In the genomic region with DNA sequence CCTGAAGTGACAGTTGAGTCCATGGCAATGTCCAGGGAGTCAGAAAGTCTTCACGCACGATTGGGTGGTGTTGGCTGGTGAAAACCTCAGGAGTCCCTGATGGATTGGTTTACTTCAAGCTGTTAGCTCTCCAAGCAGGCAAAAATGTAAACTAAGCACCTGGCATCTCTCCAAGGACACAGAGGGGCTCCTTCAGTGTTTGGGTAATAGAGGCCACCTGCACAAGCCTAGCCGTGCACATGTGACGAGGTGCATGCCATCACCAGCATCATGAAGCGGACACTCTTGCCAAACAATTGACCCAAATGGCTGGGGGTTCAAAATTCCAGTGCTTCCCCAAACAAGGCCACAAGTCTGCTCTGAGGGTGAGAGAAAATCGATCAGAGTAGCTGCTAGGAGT, we compare ENCODE assay signal across 12 cellular contexts. TPM values are rescaled to one million over a fixed set of nuclear protein-coding genes. Genes with fewer than 3 reads are reported as not detected.
DNase-seq lines count a peak whose midpoint lies in the region; ATAC-seq, FAIRE-seq and TF ChIP-seq lines count a peak whose summit lies in the region.
"Had no signal": no experiment of that assay in that cellular context is flagged by ENCODE, and none has a peak within 500 bp of the region (broad histone marks: within the 10 kb centered on the region; RNA-seq: fewer than 3 reads in every experiment).

No MANE protein-coding gene starts in this region.

- H3K27me3 ChIP-seq in HepG2 (ENCODE audit: control insufficient read depth in 1 of 2, insufficient read depth in 2 of 2, low read length in 2 of 2) (no peaks in the 10 kb centered on the region; a peak in 1 of 5 replicates), right lobe of liver (no peaks in the 10 kb centered on the region), thyroid gland (no peaks in the 10 kb centered on the region)

- H3K4me3 Mint-ChIP-seq in activated naive CD8-positive, alpha-beta T cell treated with anti-CD3 and anti-CD28 coated beads, Interleukin-2, amount 10 ng/mL, durations not matched to agents 7 days and 5 days, result peak overlapping the region; percentile 98

- WGBS in HepG2 (ENCODE audit: low lambda C conversion rate), result 5% methylated on average over 6 of the region's 6 CpGs
- 72% methylated on average over 6 of the region's 6 CpGs for WGBS in right lobe of liver (ENCODE audit: insufficient coverage, low coverage, low lambda C conversion rate, missing lambda C conversion rate)
- 32 to 41% methylated on average over 6 of the region's 6 CpGs for WGBS in thyroid gland, 2 donors

- TF ChIP-seq RAD21 in HepG2 (CRISPR knock-in tag; IDR thresholded peaks at IDR 0.05), result no peak

- no peak overlapping the region for H3K4me3 ChIP-seq in HepG2 (replicated peaks in 1 of 3; ENCODE audit: insufficient read depth in 1 of 3, low read depth in 2 of 3, low read length in 3 of 3)
- no peak overlapping the region for H3K4me3 ChIP-seq in right lobe of liver
- no peak overlapping the region for H3K4me3 ChIP-seq in thyroid gland (replicated peaks in 1 of 3)

- no peak overlapping the region for H3K27ac ChIP-seq in HepG2 (ENCODE audit: extremely low read length, insufficient read depth, low read length)
- no peak overlapping the region for H3K27ac ChIP-seq in right lobe of liver
- H3K27ac ChIP-seq in thyroid gland, result peak overlapping the region in 2 of 3 donors; percentile 29 to 57
- H3K27ac ChIP-seq: HL-60 had no signal

- intact Hi-C loops in HepG2 (cut with micrococcal nuclease; ENCODE audit: unreplicated experiment) (no loop called here), right lobe of liver (cut with DNase I) (no loop called here), thyroid gland (cut with DNase I) (no loop called here)

- no peaks in the 10 kb centered on the region for H4K20me1 ChIP-seq in HepG2 (ENCODE audit: insufficient read depth, low read length)

- ATAC-seq in HepG2 (no peak), right lobe of liver (no peak), GM21529 (IDR thresholded peaks at IDR 0.05; ENCODE audit: unreplicated experiment) (no peak), GM19324 (IDR thresholded peaks at IDR 0.05; ENCODE audit: low FRiP score, unreplicated experiment) (no peak), GM21515 (IDR thresholded peaks at IDR 0.05; ENCODE audit: unreplicated experiment) (no peak)
- ATAC-seq in activated naive CD8-positive, alpha-beta T cell treated with anti-CD3 and anti-CD28 coated beads, Interleukin-2, amount 10 ng/mL, durations not matched to agents 7 days and 5 days (ENCODE audit: low read depth), result no peak

- CTCF ChIA-PET in HepG2 (lab: Yijun Ruan, JAX; ENCODE audit: low intra/inter-chr PET ratio, low total read pairs), result no interaction called here

- in situ Hi-C loops in HepG2 (cut with HindIII; ENCODE audit: extremely low pct_ligation_motif_present, low pct_unique_long_range_greater_than_20kb), result no loop called here

- TF ChIP-seq CTCF in HepG2 (CRISPR knock-in tag; IDR thresholded peaks at IDR 0.05), result no peak
- TF ChIP-seq CTCF in right lobe of liver (IDR thresholded peaks at IDR 0.05), result no peak
- no peak for TF ChIP-seq CTCF in thyroid gland (IDR thresholded peaks at IDR 0.05)

- TF ChIP-seq POLR2A in HepG2 (IDR thresholded peaks at IDR 0.05; ENCODE audit: insufficient read depth in 1 of 2, low read depth in 2 of 2, low read length in 2 of 2) (no peak), right lobe of liver (IDR thresholded peaks at IDR 0.05) (no peak), thyroid gland (IDR thresholded peaks at IDR 0.05) (no peak)

- peaks cover 20% of the 10 kb centered on the region for H3K4me1 Mint-ChIP-seq in activated naive CD8-positive, alpha-beta T cell treated with anti-CD3 and anti-CD28 coated beads, Interleukin-2, amount 10 ng/mL, durations not matched to agents 7 days and 5 days

- FAIRE-seq in HepG2 (lab: Jason Lieb, UNC), result no peak

- peaks cover 40% of the 10 kb centered on the region for H3K4me1 ChIP-seq in HepG2 (ENCODE audit: insufficient read depth, low read length)
- H3K4me1 ChIP-seq in right lobe of liver, result peaks cover 0 to 8% (median 0%) of the 10 kb centered on the region in 4 donors
- H3K4me1 ChIP-seq in thyroid gland, result peaks cover 5 to 19% of the 10 kb centered on the region in 2 donors

- H3K9me3 Mint-ChIP-seq in activated naive CD8-positive, alpha-beta T cell treated with anti-CD3 and anti-CD28 coated beads, Interleukin-2, amount 10 ng/mL, durations not matched to agents 7 days and 5 days, result no peaks in the 10 kb centered on the region

- H3K27me3 Mint-ChIP-seq in activated naive CD8-positive, alpha-beta T cell treated with anti-CD3 and anti-CD28 coated beads, Interleukin-2, amount 10 ng/mL, durations not matched to agents 7 days and 5 days, result peaks cover 2% of the 10 kb centered on the region

- BruUV-seq in HepG2 (replicated peaks; lab: Mats Ljungman, UMichigan), result no TSS peak

- peaks cover 9% of the 10 kb centered on the region for H3K36me3 Mint-ChIP-seq in activated naive CD8-positive, alpha-beta T cell treated with anti-CD3 and anti-CD28 coated beads, Interleukin-2, amount 10 ng/mL, durations not matched to agents 7 days and 5 days

- H3K4me2 ChIP-seq in HepG2 (ENCODE audit: low read depth, low read length), result peak overlapping the region; percentile 14; the same call in 1 of the 2 replicates

- H3K79me2 ChIP-seq in HepG2 (ENCODE audit: insufficient read depth, low read length), result no peaks in the 10 kb centered on the region

- no peaks in the 10 kb centered on the region for H3K9me3 ChIP-seq in HepG2 (ENCODE audit: low read length)
- H3K9me3 ChIP-seq in right lobe of liver, result no peaks in the 10 kb centered on the region
- H3K9me3 ChIP-seq in thyroid gland, result no peaks in the 10 kb centered on the region
- H3K9me3 ChIP-seq: thoracic aorta had no signal

- peak overlapping the region; percentile 97 for H3K27ac Mint-ChIP-seq in activated naive CD8-positive, alpha-beta T cell treated with anti-CD3 and anti-CD28 coated beads, Interleukin-2, amount 10 ng/mL, durations not matched to agents 7 days and 5 days

- TF ChIP-seq EP300 in HepG2 (IDR thresholded peaks at IDR 0.05; ENCODE audit: low read depth in 2 of 2, low read length in 2 of 2) (no peak), HepG2 (CRISPR knock-in tag; IDR thresholded peaks at IDR 0.05; ENCODE audit: borderline replicate concordance) (no peak)

- POLR2A ChIA-PET in HepG2 (lab: Yijun Ruan, JAX), result no interaction called here
- POLR2A ChIA-PET in activated naive CD8-positive, alpha-beta T cell treated with anti-CD3 and anti-CD28 coated beads, Interleukin-2, amount 10 ng/mL, durations not matched to agents 7 days and 5 days (lab: Charles Lee), result no interaction called here

- H3K36me3 ChIP-seq in HepG2 (replicated peaks in 1 of 2; ENCODE audit: control insufficient read depth in 1 of 2, insufficient read depth in 2 of 2, low read length in 2 of 2), result no peaks in the 10 kb centered on the region
- H3K36me3 ChIP-seq in right lobe of liver, result no peaks in the 10 kb centered on the region
- no peaks in the 10 kb centered on the region for H3K36me3 ChIP-seq in thyroid gland
- H3K36me3 ChIP-seq: thoracic aorta had no signal

- H3K9ac ChIP-seq in HepG2 (ENCODE audit: insufficient read depth, low read depth, low read length), result no peak overlapping the region

- H2AFZ ChIP-seq in HepG2 (ENCODE audit: low read length), result no peak overlapping the region

- DNase-seq in HepG2 (ENCODE audit: low spot score) (no peak), right lobe of liver (no peak), NCI-H2081 treated with DMSO at 0.1 percent for 48 hours (lab: John Stamatoyannopoulos, UW) (peak; percentile 38), thyroid gland (peak; percentile 61 to 76)
- DNase-seq in activated naive CD8-positive, alpha-beta T cell treated with anti-CD3 and anti-CD28 coated beads, Interleukin-2, amount 10 ng/mL, durations not matched to agents 7 days and 5 days, result no peak
- DNase-seq: NCI-H1436 had no signal

TF ChIP-seq in HepG2, 621 proteins besides CTCF, POLR2A, EP300 and RAD21 (continues in another document):
- TF ChIP-seq CREB1 (IDR thresholded peaks at IDR 0.05) (0 out of 2 replicates have a peak, but pooled peaks have one; percentile 26), CREB1 (CRISPR knock-in tag; IDR thresholded peaks at IDR 0.05) (no peak)

RNA-seq across cellular contexts. Expression of a gene that starts 1.8 kb away (rescaled TPM):
- total RNA-seq in HepG2 (2016; rRNA removed; fragmentation: Illumina TruSeq; extraction: Trizol) (not detected in 2 replicates), right lobe of liver (1 to 10 TPM in 2 of 6 experiments, under 1 TPM in 4; 0.37 to 1.4 (median 0.75) TPM), thyroid gland (10 to 100 TPM; 12.1 to 55.5 (median 35.1) TPM)
- not detected in 2 replicates for total RNA-seq in HepG2 (2016; cell fraction: cytosol; rRNA removed; fragmentation: Illumina TruSeq; extraction: Trizol; ENCODE audit: low read depth)
- total RNA-seq in HepG2 (2016; cell fraction: insoluble cytoplasmic fraction; rRNA removed; fragmentation: Illumina TruSeq; extraction: Trizol), result not detected in 2 replicates
- total RNA-seq in HepG2 (2016; cell fraction: membrane; rRNA removed; fragmentation: Illumina TruSeq; extraction: Trizol), result not detected in 2 replicates
- total RNA-seq in HepG2 (2016; cell fraction: nucleus; rRNA removed; fragmentation: Illumina TruSeq; extraction: Trizol), result not detected in 2 replicates
- polyA plus RNA-seq in HepG2 (2011; rRNA removed), result not detected in 2 replicates
- polyA plus RNA-seq in HepG2 (2011; cell fraction: cytosol; rRNA removed), result not detected in 2 replicates
- not detected in 2 replicates for polyA plus RNA-seq in HepG2 (2011; cell fraction: nucleus; rRNA removed)
- polyA plus RNA-seq in HepG2 (2012), result not detected in 2 replicates
- not detected in 2 replicates for polyA plus RNA-seq in HepG2 (2016; cell fraction: cytosol; fragmentation: Illumina TruSeq; extraction: Trizol; ENCODE audit: low read depth)
- polyA plus RNA-seq in HepG2 (2016; cell fraction: insoluble cytoplasmic fraction; fragmentation: Illumina TruSeq; extraction: Trizol; ENCODE audit: low read depth), result not detected in 2 replicates
- polyA plus RNA-seq in HepG2 (2016; cell fraction: membrane; fragmentation: Illumina TruSeq; extraction: Trizol; ENCODE audit: low read depth), result not detected in 2 replicates
- polyA plus RNA-seq in HepG2 (2016; cell fraction: nucleus; fragmentation: Illumina TruSeq; extraction: Trizol; ENCODE audit: insufficient read depth, low read depth), result not detected in 2 replicates
- 0.12 TPM in 1 of 2 replicates, not detected in the other for polyA minus RNA-seq in HepG2 (2011; rRNA and poly(A)+ RNA removed; ENCODE audit: low replicate concordance)
- not detected in 2 replicates for polyA minus RNA-seq in HepG2 (2011; cell fraction: cytosol; rRNA and poly(A)+ RNA removed)
- polyA minus RNA-seq in HepG2 (2011; cell fraction: nucleus; rRNA and poly(A)+ RNA removed), result not detected in 2 replicates
- 10 to 100 TPM; 29.7 to 34.7 TPM for total RNA-seq in activated naive CD8-positive, alpha-beta T cell treated with anti-CD3 and anti-CD28 coated beads, Interleukin-2, amount 10 ng/mL, durations not matched to agents 7 days and 5 days
- total RNA-seq: RPMI7951 had no signal

Comparison
In these comparisons a context has a peak if more than half of its experiments do, and no peak if none do; other contexts are left out.
1. DNase-seq: peak in NCI-H2081 treated with DMSO at 0.1 percent for 48 hours (single experiment) and thyroid gland (2 of 2); none in HepG2 (single experiment), right lobe of liver (0 of 3) and activated naive CD8-positive, alpha-beta T cell treated with anti-CD3 and anti-CD28 coated beads, Interleukin-2, amount 10 ng/mL, durations not matched to agents 7 days and 5 days (single experiment).
2. H3K27ac ChIP-seq: peak in thyroid gland (2 of 3); none in HepG2 (single experiment) and right lobe of liver (0 of 3).
3. RNA of a gene that starts 1.8 kb away (total RNA-seq): 12.1 to 55.5 TPM in thyroid gland and 29.7 to 34.7 TPM in activated naive CD8-positive, alpha-beta T cell treated with anti-CD3 and anti-CD28 coated beads, Interleukin-2, amount 10 ng/mL, durations not matched to agents 7 days and 5 days; 0.37 to 1.4 TPM in right lobe of liver and not detected in HepG2; every median in the first group is over 4 times any median in the second.